Comparison of ENCODE assay signal across 34 cellular contexts in the genomic region with DNA sequence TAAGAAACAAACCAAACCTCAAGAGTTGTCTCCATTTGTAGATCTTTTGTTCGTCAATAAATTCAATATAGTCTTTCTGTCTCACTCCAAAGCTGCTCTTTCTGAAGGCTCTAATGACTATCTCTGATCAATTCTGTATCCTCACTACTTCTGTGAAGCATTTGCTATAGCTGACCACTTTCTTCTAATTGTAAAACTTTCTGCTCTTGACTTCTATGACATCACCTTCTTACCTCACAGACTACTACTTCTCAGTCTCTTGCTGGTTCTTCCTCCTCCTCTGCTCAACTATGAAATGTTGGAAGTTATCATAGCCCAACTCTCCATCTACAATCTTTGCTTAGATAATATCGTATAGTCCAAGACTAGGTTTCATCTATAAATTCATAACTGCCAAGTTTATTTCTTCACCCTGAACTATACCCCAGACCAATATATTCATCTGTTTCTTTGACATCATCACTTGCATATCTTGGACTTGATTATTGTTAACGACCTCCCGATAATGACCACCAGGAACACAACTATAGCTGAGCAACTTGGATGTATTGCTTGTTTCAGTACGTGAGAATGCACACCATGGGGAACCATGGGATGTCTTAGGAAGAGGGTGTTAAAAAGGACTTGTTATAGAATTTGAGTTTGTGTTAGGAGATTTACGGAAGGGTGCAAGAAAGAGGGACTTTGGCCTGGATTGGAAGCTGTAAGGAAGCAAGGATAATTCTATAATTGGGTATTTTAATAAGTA.
"Had no signal": no experiment of that assay in that cellular context is flagged by ENCODE, and none has a peak within 500 bp of the region (broad histone marks: within the 10 kb centered on the region; RNA-seq: fewer than 3 reads in every experiment).

No MANE protein-coding gene starts in this region.

- H3K4me1 ChIP-seq: breast epithelium had no signal

- H3K36me3 ChIP-seq: adrenal gland, brain microvascular endothelial cell, breast epithelium had no signal

- FAIRE-seq: astrocyte, TTC549 had no signal

- H3K27me3 ChIP-seq: adrenal gland, body of pancreas, brain microvascular endothelial cell, breast epithelium had no signal

- H3K4me3 ChIP-seq: adrenal gland, body of pancreas, breast epithelium had no signal

- H3K27ac ChIP-seq: adrenal gland, body of pancreas, brain microvascular endothelial cell, breast epithelium, VCaP had no signal

- ATAC-seq: activated CD8-positive, alpha-beta T cell treated with anti-CD3 and anti-CD28 coated beads for 36 hours; activated naive CD4-positive, alpha-beta T cell treated with anti-CD3 and anti-CD28 coated beads, Interleukin-2, amount 50 U/mL, for 72 hours; activated T-cell treated with anti-CD3 and anti-CD28 coated beads, Interleukin-2, amount 50 U/mL, for 4 hours; activated T-cell treated with anti-CD3 and anti-CD28 coated beads, Interleukin-2, amount 50 U/mL, for 72 hours; activated T-helper 17 cell treated with anti-CD3 and anti-CD28 coated beads, Interleukin-2, amount 50 U/mL, for 72 hours; body of pancreas had no signal

- DNase-seq: activated B cell treated with CpG ODN at 0.5 μM for 24 hours; activated CD4-positive, alpha-beta memory T cell treated with anti-CD3 and anti-CD28 coated beads for 36 hours; activated CD4-positive, alpha-beta T cell treated with anti-CD3 and anti-CD28 coated beads for 4 hours; activated CD4-positive, alpha-beta T cell treated with anti-CD3 and anti-CD28 coated beads, Interleukin-2, amount 10 ng/mL, durations not matched to agents 24 days and 14 days; activated CD4-positive, alpha-beta T cell treated with anti-CD3 and anti-CD28 coated beads, Interleukin-2, amount 50 U/mL, for 1 hour; activated CD4-positive, alpha-beta T cell treated with anti-CD3 and anti-CD28 coated beads, Interleukin-2, amount 50 U/mL, for 4 hours; activated CD4-positive, CD25-positive, alpha-beta regulatory T cell treated with anti-CD3 and anti-CD28 coated beads, Interleukin-2, amount 50 U/mL, for 72 hours; activated CD8-positive, alpha-beta memory T cell treated with anti-CD3 and anti-CD28 coated beads, Interleukin-2, amount 50 U/mL, for 4 hours; activated CD8-positive, alpha-beta T cell treated with anti-CD3 and anti-CD28 coated beads for 36 hours; activated effector memory CD4-positive, alpha-beta T cell treated with anti-CD3 and anti-CD28 coated beads, Interleukin-2, amount 50 U/mL, for 16 hours; activated gamma-delta T cell treated with Interleukin-2 at 50 U/mL for 16 hours; activated naive CD4-positive, alpha-beta T cell; activated naive CD4-positive, alpha-beta T cell treated with anti-CD3 and anti-CD28 coated beads for 36 hours; activated naive CD4-positive, alpha-beta T cell treated with anti-CD3 and anti-CD28 coated beads, Interleukin-2, amount 50 U/mL, for 16 hours; activated naive CD8-positive, alpha-beta T cell treated with anti-CD3 and anti-CD28 coated beads for 36 hours; activated T-cell treated with anti-CD3 and anti-CD28 coated beads for 4 hours; activated T-cell treated with anti-CD3 and anti-CD28 coated beads, Interleukin-2, amount 50 U/mL, for 1 hour; activated T-cell treated with anti-CD3 and anti-CD28 coated beads, Interleukin-2, amount 50 U/mL, for 4 hours; activated T-cell treated with anti-CD3 and anti-CD28 coated beads, Interleukin-2, amount 50 U/mL, for 72 hours; adrenal gland; amniotic stem cell; aorta; body of pancreas; brain microvascular endothelial cell; central memory CD4-positive, alpha-beta T cell; T-helper 1 cell; T-helper 2 cell; T-helper 9 cell had no signal

- H3K9me3 ChIP-seq: adrenal gland, body of pancreas, breast epithelium had no signal
